Comparison of ENCODE assay signal across 8 cellular contexts in genomic region chr17:47720754-47721533, GRCh38. TPM values are rescaled to one million over a fixed set of nuclear protein-coding genes. Genes with fewer than 3 reads are reported as not detected.
DNase-seq lines count a peak whose midpoint lies in the region; ATAC-seq and TF ChIP-seq lines count a peak whose summit lies in the region.

No MANE protein-coding gene starts in this region.

- no peak overlapping the region for H3K27ac Mint-ChIP-seq in neural progenitor cell

- ATAC-seq in SK-N-SH treated with all-trans-retinoic acid at 6 μM for 48 hours (peak; percentile 32), HG03460 (IDR thresholded peaks at IDR 0.05; ENCODE audit: unreplicated experiment) (no peak), HG03097 (IDR thresholded peaks at IDR 0.05; ENCODE audit: low FRiP score, unreplicated experiment) (no peak)

- H3K27me3 Mint-ChIP-seq in neural progenitor cell (ENCODE audit: insufficient read depth, low read depth) = peaks cover 25% of the 10 kb centered on the region

- peaks cover 10% of the 10 kb centered on the region for H3F3A ChIP-seq in neural progenitor cell (ENCODE audit: low read depth)

- H3K9me3 Mint-ChIP-seq in neural progenitor cell = no peaks in the 10 kb centered on the region

- no peak overlapping the region for H3K27ac ChIP-seq in neural progenitor cell

- H3K4me1 ChIP-seq in neural progenitor cell = no peaks in the 10 kb centered on the region

- peak overlapping the region; percentile 16 for H3K4me2 ChIP-seq in neural progenitor cell

- peak; percentile 90 for DNase-seq in NK-92 treated with Interleukin-12 subunit alpha and Interleukin-12 subunit beta, amount 100 ng/mL, for 24 hours (lab: John Stamatoyannopoulos, UW)
- DNase-seq in NK-92 (lab: John Stamatoyannopoulos, UW; ENCODE audit: unreplicated experiment) (no peak), neural progenitor cell (ENCODE audit: low spot score) (peak; percentile 48), foreskin melanocyte (no peak)
- DNase-seq in activated gamma-delta T cell treated with anti-CD3 and anti-CD28 coated beads, Interleukin-2, amount 50 U/mL, for 16 hours (ENCODE audit: low read depth) = peak; percentile 89

- no peak for TF ChIP-seq CTCF in neural progenitor cell (IDR thresholded peaks at IDR 0.05)

- H3K4me3 ChIP-seq in neural progenitor cell = no peak overlapping the region

- no peak overlapping the region for H2AFZ ChIP-seq in neural progenitor cell (replicated peaks)

- H3K79me2 ChIP-seq in neural progenitor cell (ENCODE audit: low read depth) = no peaks in the 10 kb centered on the region

- no peak overlapping the region for H3K4me3 Mint-ChIP-seq in neural progenitor cell

- H3K36me3 ChIP-seq in neural progenitor cell = no peaks in the 10 kb centered on the region

- H3K9me3 ChIP-seq in neural progenitor cell (ENCODE audit: low read depth) = no peaks in the 10 kb centered on the region

- H3K27me3 ChIP-seq in neural progenitor cell = peaks cover 48% of the 10 kb centered on the region

- no peaks in the 10 kb centered on the region for H4K20me1 ChIP-seq in neural progenitor cell (ENCODE audit: low read depth)

- H3K36me3 Mint-ChIP-seq in neural progenitor cell = no peaks in the 10 kb centered on the region

- H3K4me1 Mint-ChIP-seq in neural progenitor cell = peaks cover 8% of the 10 kb centered on the region

- H3K9ac ChIP-seq in neural progenitor cell = no peak overlapping the region

TF ChIP-seq in SK-N-SH treated with all-trans-retinoic acid at 6 μM for 48 hours, 23 proteins besides CTCF, POLR2A, EP300 and RAD21:
- no peak for TF ChIP-seq ZNF565 (CRISPR knock-in tag; conservative IDR thresholded peaks at IDR 0.05; ENCODE audit: low read depth)
- TF ChIP-seq PPARA (CRISPR knock-in tag; IDR thresholded peaks at IDR 0.05; ENCODE audit: borderline replicate concordance) = no peak
- TF ChIP-seq GLIS3 (CRISPR knock-in tag; IDR thresholded peaks at IDR 0.05) = no peak
- no peak for TF ChIP-seq TCF4 (CRISPR knock-in tag; IDR thresholded peaks at IDR 0.05; ENCODE audit: borderline replicate concordance)
- TF ChIP-seq ARNTL (CRISPR knock-in tag; IDR thresholded peaks at IDR 0.05; ENCODE audit: borderline replicate concordance, low read depth) = no peak
- no peak for TF ChIP-seq ZNF8 (CRISPR knock-in tag; IDR thresholded peaks at IDR 0.05)
- no peak for TF ChIP-seq POU6F1 (CRISPR knock-in tag; IDR thresholded peaks at IDR 0.05; ENCODE audit: borderline replicate concordance, low read depth)
- no peak for TF ChIP-seq CSRNP3 (CRISPR knock-in tag; IDR thresholded peaks at IDR 0.05)
- no peak for TF ChIP-seq ZNF70 (CRISPR knock-in tag; IDR thresholded peaks at IDR 0.05)
- no peak for TF ChIP-seq TSHZ2 (CRISPR knock-in tag; IDR thresholded peaks at IDR 0.05)
- TF ChIP-seq TOX (CRISPR knock-in tag; IDR thresholded peaks at IDR 0.05; ENCODE audit: borderline replicate concordance) = no peak
- no peak for TF ChIP-seq ZFP30 (CRISPR knock-in tag; IDR thresholded peaks at IDR 0.05)
- TF ChIP-seq ESRRG (CRISPR knock-in tag; IDR thresholded peaks at IDR 0.05) = no peak

RNA-seq across cellular contexts. Expression of gene TBX21, which starts 12.1 kb away (rescaled TPM):
- total RNA-seq in neural progenitor cell (ENCODE audit: low replicate concordance) = 0.12 TPM in 1 of 2 replicates, not detected in the other

RNA-seq across cellular contexts. Expression of gene TBKBP1, which starts 27.0 kb away (rescaled TPM):
- total RNA-seq in neural progenitor cell (ENCODE audit: low replicate concordance) = 3.0 and 21.6 TPM in 2 replicates

Comparison
In these comparisons a context has a peak if more than half of its experiments do, and no peak if none do; other contexts are left out.
1. DNase-seq: peak in NK-92 treated with Interleukin-12 subunit alpha and Interleukin-12 subunit beta, amount 100 ng/mL, for 24 hours (single experiment), activated gamma-delta T cell treated with anti-CD3 and anti-CD28 coated beads, Interleukin-2, amount 50 U/mL, for 16 hours (single experiment) and neural progenitor cell (single experiment); none in NK-92 (single experiment) and foreskin melanocyte (single experiment).